In the genomic region with DNA sequence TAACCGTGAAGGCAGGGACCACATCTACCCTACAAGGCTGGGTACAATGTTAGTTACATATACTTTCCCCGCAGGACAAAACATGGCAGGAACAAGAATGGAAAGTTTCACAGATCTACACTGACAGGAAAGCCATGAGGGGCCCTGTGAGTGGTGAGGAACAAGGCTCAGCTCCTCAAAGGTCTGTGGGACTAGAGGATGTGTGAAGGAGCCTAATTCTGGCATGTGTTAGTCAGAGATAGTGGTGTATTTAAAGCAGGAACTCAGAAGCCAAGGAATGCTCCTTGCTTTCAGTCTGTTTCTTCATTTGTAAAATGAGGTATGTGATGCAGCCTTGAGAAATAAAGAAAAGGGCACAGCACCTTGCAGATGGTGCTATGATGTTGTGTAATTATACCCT, we compare ENCODE assay signal across 17 cellular contexts. TPM values are rescaled to one million over a fixed set of nuclear protein-coding genes. Genes with fewer than 3 reads are reported as not detected.
DNase-seq lines count a peak whose midpoint lies in the region; ATAC-seq, FAIRE-seq and TF ChIP-seq lines count a peak whose summit lies in the region.
"Had no signal": no experiment of that assay in that cellular context is flagged by ENCODE, and none has a peak within 500 bp of the region (broad histone marks: within the 10 kb centered on the region; RNA-seq: fewer than 3 reads in every experiment).

No MANE protein-coding gene starts in this region.

- H3K9me3 Mint-ChIP-seq in astrocyte (ENCODE audit: unreplicated experiment) = no peaks in the 10 kb centered on the region

- H3K4me1 ChIP-seq in cardiac muscle cell (ENCODE audit: low read depth) (peaks cover 44% of the 10 kb centered on the region), right atrium auricular region (peaks cover 0 to 8% of the 10 kb centered on the region in 2 donors), astrocyte (ENCODE audit: insufficient read depth, low read length) (no peaks in the 10 kb centered on the region), mucosa of descending colon (ENCODE audit: low read depth) (no peaks in the 10 kb centered on the region)

- ATAC-seq in mucosa of descending colon (no peak), GM19467 (IDR thresholded peaks at IDR 0.05; ENCODE audit: unreplicated experiment) (no peak)
- ATAC-seq: HCT116, K562 had no signal

- no peak for TF ChIP-seq CTCF in cardiac muscle cell (IDR thresholded peaks at IDR 0.05; ENCODE audit: low read depth, low read length)
- TF ChIP-seq CTCF in right atrium auricular region (IDR thresholded peaks at IDR 0.05) = no peak
- no peak for TF ChIP-seq CTCF in astrocyte (IDR thresholded peaks at IDR 0.05; ENCODE audit: insufficient read depth, low read depth, low read length)
- no peak for TF ChIP-seq CTCF in mucosa of descending colon (IDR thresholded peaks at IDR 0.05)

- peaks cover 31% of the 10 kb centered on the region for H3K36me3 Mint-ChIP-seq in astrocyte (ENCODE audit: low read depth, unreplicated experiment)

- H3K9ac ChIP-seq in astrocyte (ENCODE audit: low read length) = no peak overlapping the region

- no peak for FAIRE-seq in astrocyte (lab: Jason Lieb, UNC)
- FAIRE-seq: GM18507, HTR-8/SVneo, K562 had no signal

- H3K4me1 Mint-ChIP-seq in astrocyte (ENCODE audit: low read depth, unreplicated experiment) = peaks cover 11% of the 10 kb centered on the region

- intact Hi-C loops in mucosa of descending colon (cut with DNase I, micrococcal nuclease) = no loop called here

- no peak overlapping the region for H3K4me2 ChIP-seq in astrocyte (ENCODE audit: low read length)

- H3K4me3 Mint-ChIP-seq in astrocyte (ENCODE audit: unreplicated experiment) = no peak overlapping the region

- no peaks in the 10 kb centered on the region for H3K36me3 ChIP-seq in cardiac muscle cell
- peaks cover 22% of the 10 kb centered on the region for H3K36me3 ChIP-seq in right atrium auricular region
- peaks cover 18% of the 10 kb centered on the region for H3K36me3 ChIP-seq in astrocyte (ENCODE audit: insufficient read depth, low read length)
- no peaks in the 10 kb centered on the region for H3K36me3 ChIP-seq in mucosa of descending colon (ENCODE audit: low read depth)

- no peaks in the 10 kb centered on the region for H3K27me3 Mint-ChIP-seq in astrocyte (ENCODE audit: low read depth, unreplicated experiment)

- H3K27ac ChIP-seq in cardiac muscle cell = peak overlapping the region; percentile 71
- peak overlapping the region in 1 of 2 donors; percentile 32 for H3K27ac ChIP-seq in right atrium auricular region
- no peak overlapping the region for H3K27ac ChIP-seq in astrocyte (ENCODE audit: low read depth, low read length)

- peaks cover 11% of the 10 kb centered on the region for H4K20me1 ChIP-seq in astrocyte (ENCODE audit: insufficient read depth, low read length)

- DNase-seq in cardiac muscle cell (ENCODE audit: low read depth in 1 of 2, low spot score in 1 of 2) (peak; percentile 15 to 49), right atrium auricular region (ENCODE audit: low spot score) (no peak), astrocyte (ENCODE audit: low read depth) (no peak), iris pigment epithelial cell (ENCODE audit: low read depth) (peak; percentile 34), mucosa of descending colon (no peak)
- no peak for DNase-seq in activated CD4-positive, alpha-beta T cell treated with anti-CD3 and anti-CD28 coated beads for 4 hours
- no peak for DNase-seq in activated T-cell treated with anti-CD3 and anti-CD28 coated beads, Interleukin-2, amount 50 U/mL, for 1 hour
- DNase-seq: 8988T, C1 segment of cervical spinal cord, NCI-H1436, NCI-H2081, NCI-H510A treated with DMSO at 0.1 percent for 48 hours had no signal

- no peaks in the 10 kb centered on the region for H3K9me3 ChIP-seq in cardiac muscle cell (ENCODE audit: low read depth)
- H3K9me3 ChIP-seq in right atrium auricular region = no peaks in the 10 kb centered on the region
- no peaks in the 10 kb centered on the region for H3K9me3 ChIP-seq in astrocyte (ENCODE audit: insufficient read depth, low read depth, low read length)
- H3K9me3 ChIP-seq in mucosa of descending colon = no peaks in the 10 kb centered on the region

- H3K79me2 ChIP-seq in astrocyte (ENCODE audit: insufficient read depth, low read length) = no peaks in the 10 kb centered on the region

- H2AFZ ChIP-seq in astrocyte (ENCODE audit: low read depth, low read length) = no peak overlapping the region

- peak overlapping the region; percentile 15 for H3K27ac Mint-ChIP-seq in astrocyte (ENCODE audit: unreplicated experiment)

- H3K27me3 ChIP-seq in cardiac muscle cell = no peaks in the 10 kb centered on the region
- no peaks in the 10 kb centered on the region for H3K27me3 ChIP-seq in right atrium auricular region
- no peaks in the 10 kb centered on the region for H3K27me3 ChIP-seq in astrocyte (ENCODE audit: insufficient read depth, low read length)

- no peak overlapping the region for H3K4me3 ChIP-seq in cardiac muscle cell
- H3K4me3 ChIP-seq in right atrium auricular region = no peak overlapping the region
- no peak overlapping the region for H3K4me3 ChIP-seq in astrocyte (ENCODE audit: insufficient read depth, low read depth, low read length)
- H3K4me3 ChIP-seq in mucosa of descending colon = no peak overlapping the region
- H3K4me3 ChIP-seq: K562 had no signal

RNA-seq across cellular contexts. Expression of gene ETV5, which starts 25.1 kb away (rescaled TPM):
- total RNA-seq in cardiac muscle cell (16.3 and 53.2 TPM in 2 replicates), right atrium auricular region (10 to 100 TPM; 22.8 to 28.7 TPM), astrocyte (55.3 and 58.3 TPM in 2 replicates), mucosa of descending colon (10 to 100 TPM in 1 of 3 donors, 1 to 10 TPM in 2; 3.3 to 10.2 (median 9.2) TPM)
- 16.1 and 29.3 TPM in 2 replicates for polyA plus RNA-seq in cardiac muscle cell

Comparison
In these comparisons a context has a peak if more than half of its experiments do, and no peak if none do; other contexts are left out.
1. DNase-seq: peak in cardiac muscle cell (2 of 2) and iris pigment epithelial cell (single experiment); none in right atrium auricular region (single experiment), astrocyte (single experiment), mucosa of descending colon (0 of 3), activated CD4-positive, alpha-beta T cell treated with anti-CD3 and anti-CD28 coated beads for 4 hours (0 of 2) and activated T-cell treated with anti-CD3 and anti-CD28 coated beads, Interleukin-2, amount 50 U/mL, for 1 hour (single experiment).